1 cellular context compared by ENCODE assay signal in genomic region chr7:143394068-143394467, GRCh38.
TF ChIP-seq lines count a peak whose summit lies in the region.

No MANE protein-coding gene starts in this region.

TF ChIP-seq in endothelial cell of umbilical vein, 7 proteins besides CTCF, POLR2A, EP300 and RAD21:
- TF ChIP-seq EZH2 (IDR thresholded peaks at IDR 0.05; ENCODE audit: borderline replicate concordance, low read depth, low read length, severe bottlenecking) (no peak), FOS (IDR thresholded peaks at IDR 0.05; ENCODE audit: borderline replicate concordance, insufficient read depth, low read length) (no peak), JUN (IDR thresholded peaks at IDR 0.05; ENCODE audit: borderline replicate concordance, insufficient read depth, insufficient read length, low read depth) (no peak)
TF ChIP-seq in endothelial cell of umbilical vein: peak in this region for 0.
